In the genomic region with DNA sequence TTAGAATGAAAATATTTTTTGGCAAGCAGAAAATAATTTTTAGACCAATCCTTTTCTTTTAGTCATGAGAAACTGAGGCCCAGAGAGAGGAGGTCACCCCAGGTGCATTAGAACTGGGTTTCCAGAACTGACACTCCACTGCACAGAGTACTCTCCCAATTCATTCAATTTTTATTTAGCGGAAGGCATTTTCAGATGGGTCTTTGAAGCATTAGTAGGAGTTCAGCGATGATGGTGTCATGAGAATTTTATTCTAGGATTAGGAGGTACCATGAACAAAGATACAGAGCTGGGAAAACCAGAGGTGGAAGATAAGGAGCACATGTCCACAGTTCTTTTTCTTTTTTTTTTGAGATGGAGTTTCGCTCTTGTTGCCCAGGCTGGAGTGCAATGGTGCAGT, we compare ENCODE assay signal across 30 cellular contexts. TPM values are rescaled to one million over a fixed set of nuclear protein-coding genes. Genes with fewer than 3 reads are reported as not detected.
"Had no signal": no experiment of that assay in that cellular context is flagged by ENCODE, and none has a peak within 500 bp of the region (broad histone marks: within the 10 kb centered on the region; RNA-seq: fewer than 3 reads in every experiment).

No MANE protein-coding gene starts in this region.

- H3K36me3 ChIP-seq: adrenal gland, breast epithelium, esophagus muscularis mucosa, gastroesophageal sphincter, heart left ventricle, left ventricle myocardium inferior, ovary, sigmoid colon, thyroid gland had no signal

- H3K4me1 Mint-ChIP-seq: memory B cell had no signal

- H3K4me1 ChIP-seq: breast epithelium had no signal

- H3K4me3 Mint-ChIP-seq: activated CD4-positive, alpha-beta T cell treated with anti-CD3 and anti-CD28 coated beads, Interleukin-2, amount 10 ng/mL, durations not matched to agents 7 days and 5 days; activated naive CD4-positive, alpha-beta T cell treated with anti-CD3 and anti-CD28 coated beads, Interleukin-2, amount 50 U/mL, for 24 hours; memory B cell; naive B cell; T-helper 1 cell treated with Interleukin-12 subunit alpha and Interleukin-12 subunit beta and Interleukin-4 antibody, amounts not matched to agents 30 μg/mL and 1 μg/mL, for 36 hours had no signal

- H3K27me3 ChIP-seq: ovary, thyroid gland had no signal

- H3K27ac ChIP-seq: adrenal gland, breast epithelium, esophagus muscularis mucosa, gastroesophageal sphincter, heart left ventricle, left ventricle myocardium inferior, ovary, sigmoid colon, thyroid gland had no signal

- ATAC-seq: activated CD4-positive, CD25-positive, alpha-beta regulatory T cell treated with anti-CD3 and anti-CD28 coated beads, Interleukin-2, amount 50 U/mL, for 24 hours; gastroesophageal sphincter; heart left ventricle had no signal

- H3K4me3 ChIP-seq: adrenal gland, esophagus muscularis mucosa, gastroesophageal sphincter, heart left ventricle, left ventricle myocardium inferior, ovary, sigmoid colon, spleen, thyroid gland had no signal

- H3K9me3 Mint-ChIP-seq: activated CD4-positive, alpha-beta T cell treated with anti-CD3 and anti-CD28 coated beads, Interleukin-2, amount 10 ng/mL, durations not matched to agents 7 days and 5 days; activated naive CD4-positive, alpha-beta T cell treated with anti-CD3 and anti-CD28 coated beads, Interleukin-2, amount 50 U/mL, for 24 hours; memory B cell; naive B cell; T-helper 1 cell treated with Interleukin-12 subunit alpha and Interleukin-12 subunit beta and Interleukin-4 antibody, amounts not matched to agents 30 μg/mL and 1 μg/mL, for 36 hours had no signal

- H3K9me3 ChIP-seq: adrenal gland, breast epithelium, esophagus muscularis mucosa, gastroesophageal sphincter, heart left ventricle, left ventricle myocardium inferior, ovary, sigmoid colon, spleen, thyroid gland had no signal

- DNase-seq: activated CD4-positive, alpha-beta T cell treated with anti-CD3 and anti-CD28 coated beads, Interleukin-2, amount 10 ng/mL, durations not matched to agents 7 days and 5 days; activated CD8-positive, alpha-beta memory T cell treated with anti-CD3 and anti-CD28 coated beads for 24 hours; activated CD8-positive, alpha-beta memory T cell treated with anti-CD3 and anti-CD28 coated beads, Interleukin-2, amount 50 U/mL, for 48 hours; activated effector memory CD4-positive, alpha-beta T cell treated with Interleukin-2 at 50 U/mL for 16 hours; activated T-cell treated with anti-CD3 and anti-CD28 coated beads, Interleukin-2, amount 50 U/mL, for 48 hours; adrenal gland; cortex of kidney; effector CD4-positive, alpha-beta T cell; heart left ventricle; kidney glomerular epithelial cell; left ventricle myocardium inferior; naive B cell; ovary; sigmoid colon; spleen; stimulated activated CD8-positive, alpha-beta memory T cell treated with anti-CD3 and anti-CD28 coated beads, Interleukin-4, amount 100 ng/mL, for 48 hours; stimulated activated naive CD4-positive, alpha-beta T cell treated with Interleukin-2 at 50 U/mL for 16 hours; thyroid gland had no signal

- H3K27ac Mint-ChIP-seq: activated CD4-positive, alpha-beta T cell treated with anti-CD3 and anti-CD28 coated beads, Interleukin-2, amount 10 ng/mL, durations not matched to agents 7 days and 5 days; activated naive CD4-positive, alpha-beta T cell treated with anti-CD3 and anti-CD28 coated beads, Interleukin-2, amount 50 U/mL, for 24 hours; memory B cell; T-helper 1 cell treated with Interleukin-12 subunit alpha and Interleukin-12 subunit beta and Interleukin-4 antibody, amounts not matched to agents 30 μg/mL and 1 μg/mL, for 36 hours had no signal

- H3K36me3 Mint-ChIP-seq: activated naive CD4-positive, alpha-beta T cell treated with anti-CD3 and anti-CD28 coated beads, Interleukin-2, amount 50 U/mL, for 24 hours; memory B cell; naive B cell had no signal

RNA-seq across cellular contexts. Expression of a gene that starts 2.3 kb away (rescaled TPM):
- total RNA-seq: activated CD4-positive, alpha-beta T cell treated with anti-CD3 and anti-CD28 coated beads, Interleukin-2, amount 10 ng/mL, durations not matched to agents 7 days and 5 days; left ventricle myocardium inferior; mononuclear cell; subcutaneous adipose tissue; thyroid gland had no signal

RNA-seq across cellular contexts. Expression of a gene that starts 42.9 kb away (rescaled TPM):
- total RNA-seq: adrenal gland, astrocyte, endothelial cell of umbilical vein, esophagus muscularis mucosa, gastroesophageal sphincter, heart left ventricle, left ventricle myocardium inferior, mononuclear cell, sigmoid colon, subcutaneous adipose tissue, thyroid gland, urinary bladder had no signal
- polyA plus RNA-seq: endothelial cell of umbilical vein, heart left ventricle, sigmoid colon, urinary bladder had no signal
